Comparison of ENCODE assay signal across 21 cellular contexts in genomic region chr11:8442301-8442700, GRCh38.
DNase-seq lines count a peak whose midpoint lies in the region; ATAC-seq, FAIRE-seq and TF ChIP-seq lines count a peak whose summit lies in the region.
"Had no signal": no experiment of that assay in that cellular context is flagged by ENCODE, and none has a peak within 500 bp of the region (broad histone marks: within the 10 kb centered on the region; RNA-seq: fewer than 3 reads in every experiment).

No MANE protein-coding gene starts in this region.

- H3K9me3 ChIP-seq in A673 (ENCODE audit: low read depth, low read length, poor library complexity, severe bottlenecking) (no peaks in the 10 kb centered on the region), HUES64 (ENCODE audit: insufficient read depth, low read depth, low read length) (no peaks in the 10 kb centered on the region), H1 (ENCODE audit: insufficient read depth in 2 of 2, low read depth in 1 of 2, low read length in 1 of 2) (no peaks in the 10 kb centered on the region)
- H3K9me3 ChIP-seq: A549, lower lobe of right lung had no signal

- no peak overlapping the region for H3K4ac ChIP-seq in H1 (replicated peaks; ENCODE audit: insufficient read length, low read depth, low read length)

- H2BK120ac ChIP-seq in H1 (replicated peaks; ENCODE audit: low read depth, low read length) = no peak overlapping the region

- H3K27ac Mint-ChIP-seq in endothelial cell (ENCODE audit: unreplicated experiment) = no peak overlapping the region
- H3K27ac Mint-ChIP-seq: activated T-helper 17 cell treated with anti-CD3 and anti-CD28 coated beads, Interleukin-2, amount 50 U/mL, for 72 hours; naive thymus-derived CD4-positive, alpha-beta T cell; stimulated activated naive CD8-positive, alpha-beta T cell treated with anti-CD3 and anti-CD28 coated beads, Interleukin-15, amount 100 ng/mL, for 72 hours had no signal

- no peaks in the 10 kb centered on the region for H3K79me2 ChIP-seq in H1 (ENCODE audit: control insufficient read depth in 1 of 2, insufficient read depth in 2 of 2, low read length in 2 of 2)

- no peaks in the 10 kb centered on the region for H3K79me1 ChIP-seq in H1 (ENCODE audit: low read depth, low read length)

- POLR2A ChIA-PET in A673 (lab: Charles Lee; ENCODE audit: low non-redundant PET) = no interaction called here
- POLR2A ChIA-PET in H1 (lab: Charles Lee; ENCODE audit: partially characterized antibody) = no interaction called here

- no peak overlapping the region for H3K56ac ChIP-seq in H1 (replicated peaks; ENCODE audit: insufficient read length, low read depth, low read length)

- CTCF ChIA-PET in A673 (lab: Charles Lee) (no interaction called here), H1 (lab: Charles Lee; ENCODE audit: partially characterized antibody) (no interaction called here)

- H3K27ac ChIP-seq in A673 (ENCODE audit: low read depth, low read length, poor library complexity, severe bottlenecking) = no peak overlapping the region
- H3K27ac ChIP-seq in HUES64 (ENCODE audit: low read depth, low read length) = peak overlapping the region; percentile 13; the same call in 1 of the 2 replicates
- no peak overlapping the region for H3K27ac ChIP-seq in H1 (ENCODE audit: low read depth, low read length)
- H3K27ac ChIP-seq: A549, HL-60, KMS-11, lower lobe of right lung, VCaP had no signal

- H3K18ac ChIP-seq in H1 (ENCODE audit: extremely low read depth, low read length) = no peak overlapping the region

- H2BK12ac ChIP-seq in H1 (ENCODE audit: low read depth, low read length) = no peak overlapping the region

- H3K9ac ChIP-seq in HUES64 (ENCODE audit: low read depth, low read length) (peak overlapping the region; percentile 3; the same call in 1 of the 2 replicates), H1 (replicated peaks in 1 of 4; ENCODE audit: extremely low read depth in 1 of 4, low read depth in 3 of 4, low read length in 3 of 4) (no peak overlapping the region)
- H3K9ac ChIP-seq: KMS-11 had no signal

- H4K5ac ChIP-seq in H1 (ENCODE audit: insufficient read length, low read depth, low read length) = no peak overlapping the region

- H3K4me3 ChIP-seq in A673 (ENCODE audit: low read depth, low read length, poor library complexity, severe bottlenecking) = no peak overlapping the region
- H3K4me3 ChIP-seq in HUES64 (ENCODE audit: low read length) = no peak overlapping the region
- no peak overlapping the region for H3K4me3 ChIP-seq in H1 (ENCODE audit: extremely low read depth in 1 of 4, insufficient read depth in 2 of 4, low read depth in 3 of 4, low read length in 4 of 4)
- H3K4me3 ChIP-seq: A549, lower lobe of right lung had no signal

- no peak overlapping the region for H2AK5ac ChIP-seq in H1 (ENCODE audit: low read depth, low read length)

- H2BK5ac ChIP-seq in H1 (ENCODE audit: low read depth, low read length) = no peak overlapping the region

- intact Hi-C loops in A673 (cut with micrococcal nuclease; ENCODE audit: unreplicated experiment) = no loop called here

- no peak overlapping the region for H2BK20ac ChIP-seq in H1 (ENCODE audit: low read length)

- TF ChIP-seq POLR2A in H1 (IDR thresholded peaks at IDR 0.05; ENCODE audit: control extremely low read depth in 1 of 2, low read depth in 2 of 2, low read length in 2 of 2) = no peak

- no peak overlapping the region for H3K14ac ChIP-seq in H1 (ENCODE audit: insufficient read length)

- H3K23me2 ChIP-seq in H1 (ENCODE audit: low read depth, low read length) = no peaks in the 10 kb centered on the region

- H4K91ac ChIP-seq in H1 (replicated peaks; ENCODE audit: insufficient read length, low read length) = no peak overlapping the region

- no peak overlapping the region for H4K8ac ChIP-seq in H1 (ENCODE audit: extremely low read depth, insufficient read depth, low read length)

- TF ChIP-seq CTCF in A673 (conservative IDR thresholded peaks at IDR 0.05; ENCODE audit: low read depth, low read length) = no peak
- TF ChIP-seq CTCF in H1 (IDR thresholded peaks at IDR 0.05; ENCODE audit: control extremely low read depth in 1 of 3, insufficient read depth in 1 of 3, low read depth in 1 of 3, low read length in 3 of 3) = no peak
- TF ChIP-seq CTCF in endothelial cell (IDR thresholded peaks at IDR 0.05; ENCODE audit: unreplicated experiment) = no peak

- FAIRE-seq in H1 (lab: Jason Lieb, UNC) = no peak
- FAIRE-seq: A549 had no signal

- no peaks in the 10 kb centered on the region for H3K9me3 Mint-ChIP-seq in endothelial cell (ENCODE audit: unreplicated experiment)
- no peaks in the 10 kb centered on the region for H3K9me3 Mint-ChIP-seq in activated T-cell treated with anti-CD3 and anti-CD28 coated beads, Interleukin-2, amount 50 U/mL, for 4 hours
- H3K9me3 Mint-ChIP-seq: activated T-helper 17 cell treated with anti-CD3 and anti-CD28 coated beads, Interleukin-2, amount 50 U/mL, for 72 hours; naive thymus-derived CD4-positive, alpha-beta T cell; stimulated activated naive CD8-positive, alpha-beta T cell treated with anti-CD3 and anti-CD28 coated beads, Interleukin-15, amount 100 ng/mL, for 72 hours had no signal

- no peak overlapping the region for H3K4me3 Mint-ChIP-seq in endothelial cell (ENCODE audit: unreplicated experiment)
- no peak overlapping the region for H3K4me3 Mint-ChIP-seq in activated T-cell treated with anti-CD3 and anti-CD28 coated beads, Interleukin-2, amount 50 U/mL, for 4 hours
- H3K4me3 Mint-ChIP-seq: activated T-helper 17 cell treated with anti-CD3 and anti-CD28 coated beads, Interleukin-2, amount 50 U/mL, for 72 hours; naive thymus-derived CD4-positive, alpha-beta T cell; stimulated activated naive CD8-positive, alpha-beta T cell treated with anti-CD3 and anti-CD28 coated beads, Interleukin-15, amount 100 ng/mL, for 72 hours had no signal

- 53% methylated on average over 4 of the region's 4 CpGs for WGBS in HUES64
- WGBS in H1 (ENCODE audit: extremely low coverage in 1 of 2, insufficient coverage in 1 of 2, insufficient read length in 1 of 2, insufficient replicate concordance in 2 of 2, low coverage in 1 of 2, low lambda C conversion rate in 2 of 2, missing lambda C conversion rate in 1 of 2), 2 experiments = 72% methylated on average over 4 of the region's 4 CpGs; no CpG with 5 or more reads in 1 of the 2 experiments

- no TSS peak for BruUV-seq in A673 (replicated peaks; lab: Mats Ljungman, UMichigan)

- TF ChIP-seq EP300 in H1 (IDR thresholded peaks at IDR 0.05; ENCODE audit: borderline replicate concordance in 1 of 2, low read depth in 2 of 2, low read length in 2 of 2) = no peak

- H3K4me1 ChIP-seq in A673 (ENCODE audit: insufficient read depth, low read length, poor library complexity, severe bottlenecking) (no peaks in the 10 kb centered on the region), HUES64 (ENCODE audit: insufficient read depth, low read length) (peaks cover 10% of the 10 kb centered on the region; the same call in 1 of the 2 replicates), H1 (replicated peaks in 1 of 4; ENCODE audit: control insufficient read depth in 3 of 4, insufficient read depth in 4 of 4, low read length in 3 of 4) (no peaks in the 10 kb centered on the region)
- H3K4me1 ChIP-seq: A549, lower lobe of right lung had no signal

- H3K4me1 Mint-ChIP-seq in endothelial cell (ENCODE audit: unreplicated experiment) = peaks cover 3% of the 10 kb centered on the region
- H3K4me1 Mint-ChIP-seq in activated T-cell treated with anti-CD3 and anti-CD28 coated beads, Interleukin-2, amount 50 U/mL, for 4 hours (ENCODE audit: low read depth) = no peaks in the 10 kb centered on the region
- H3K4me1 Mint-ChIP-seq: activated T-helper 17 cell treated with anti-CD3 and anti-CD28 coated beads, Interleukin-2, amount 50 U/mL, for 72 hours; naive thymus-derived CD4-positive, alpha-beta T cell; stimulated activated naive CD8-positive, alpha-beta T cell treated with anti-CD3 and anti-CD28 coated beads, Interleukin-15, amount 100 ng/mL, for 72 hours had no signal

- no peaks in the 10 kb centered on the region for H4K20me1 ChIP-seq in H1 (replicated peaks in 1 of 2; ENCODE audit: control insufficient read depth in 1 of 2, insufficient read depth in 2 of 2, low read length in 2 of 2)

- H3K36me3 Mint-ChIP-seq in endothelial cell (ENCODE audit: low read depth, unreplicated experiment) = no peaks in the 10 kb centered on the region
- H3K36me3 Mint-ChIP-seq in activated T-cell treated with anti-CD3 and anti-CD28 coated beads, Interleukin-2, amount 50 U/mL, for 4 hours (ENCODE audit: insufficient read depth) = no peaks in the 10 kb centered on the region
- H3K36me3 Mint-ChIP-seq: naive thymus-derived CD4-positive, alpha-beta T cell had no signal

- DNase-seq in A673 (ENCODE audit: low spot score) (peak; percentile 57), NCI-H82 treated with DMSO at 0.1 percent for 48 hours (lab: John Stamatoyannopoulos, UW; ENCODE audit: unreplicated experiment) (peak; percentile 18), H1 (ENCODE audit: low read depth in 1 of 2, low spot score in 2 of 2) (no peak), endothelial cell (ENCODE audit: low spot score) (no peak), putamen (ENCODE audit: low spot score) (no peak)
- DNase-seq in activated effector memory CD4-positive, alpha-beta T cell treated with anti-CD3 and anti-CD28 coated beads, Interleukin-2, amount 50 U/mL, for 16 hours = no peak
- no peak for DNase-seq in activated T-cell treated with anti-CD3 and anti-CD28 coated beads, Interleukin-2, amount 50 U/mL, for 4 hours
- DNase-seq: central memory CD4-positive, alpha-beta T cell; DND-41; lower lobe of right lung; naive thymus-derived CD4-positive, alpha-beta T cell; NCI-H510A; stimulated activated CD4-positive, alpha-beta T cell treated with anti-CD3 and anti-CD28 coated beads, Interleukin-15, amount 100 ng/mL, for 24 hours; stimulated activated naive CD8-positive, alpha-beta T cell treated with anti-CD3 and anti-CD28 coated beads, Interleukin-15, amount 100 ng/mL, for 72 hours had no signal

- H3K36me3 ChIP-seq in A673 (ENCODE audit: insufficient read depth, low read length, poor library complexity, severe bottlenecking) = no peaks in the 10 kb centered on the region
- H3K36me3 ChIP-seq in HUES64 (ENCODE audit: insufficient read depth, low read length) = no peaks in the 10 kb centered on the region
- H3K36me3 ChIP-seq in H1 (ENCODE audit: control insufficient read depth in 2 of 4, insufficient read depth in 4 of 4, low read length in 3 of 4) = no peaks in the 10 kb centered on the region
- H3K36me3 ChIP-seq: lower lobe of right lung had no signal

- H3K4me2 ChIP-seq in H1 (ENCODE audit: insufficient read depth in 1 of 2, low read depth in 2 of 2, low read length in 2 of 2) = no peak overlapping the region
- H3K4me2 ChIP-seq: A549, KMS-11 had no signal

- no peaks in the 10 kb centered on the region for H3K27me3 Mint-ChIP-seq in endothelial cell (ENCODE audit: unreplicated experiment)
- peaks cover 4% of the 10 kb centered on the region for H3K27me3 Mint-ChIP-seq in activated T-cell treated with anti-CD3 and anti-CD28 coated beads, Interleukin-2, amount 50 U/mL, for 4 hours (ENCODE audit: low read depth)
- H3K27me3 Mint-ChIP-seq: stimulated activated naive CD8-positive, alpha-beta T cell treated with anti-CD3 and anti-CD28 coated beads, Interleukin-15, amount 100 ng/mL, for 72 hours had no signal

- H3K23ac ChIP-seq in H1 (ENCODE audit: insufficient read length) = no peak overlapping the region

- H2BK15ac ChIP-seq in H1 (ENCODE audit: low read length) = no peak overlapping the region

- H3K27me3 ChIP-seq in A673 (replicated peaks; ENCODE audit: insufficient read depth, low read depth, low read length, poor library complexity) (peaks cover under 1% of the 10 kb centered on the region), HUES64 (ENCODE audit: insufficient read depth, low read length) (no peaks in the 10 kb centered on the region), H1 (replicated peaks in 1 of 4; ENCODE audit: control insufficient read depth in 3 of 4, extremely low read depth in 1 of 4, insufficient read depth in 3 of 4, low read length in 3 of 4) (no peaks in the 10 kb centered on the region)

- no peak for TF ChIP-seq RAD21 in H1 (IDR thresholded peaks at IDR 0.05 in 1 of 2, conservative IDR thresholded peaks at IDR 0.05 in 1 of 2; ENCODE audit: low read depth in 2 of 2, low read length in 2 of 2)

- no peak overlapping the region for H2AFZ ChIP-seq in H1 (ENCODE audit: low read length)

- no peak for ATAC-seq in activated T-cell treated with anti-CD3 and anti-CD28 coated beads, Interleukin-2, amount 50 U/mL, for 4 hours
- ATAC-seq: A549; activated T-helper 17 cell treated with anti-CD3 and anti-CD28 coated beads, Interleukin-2, amount 50 U/mL, for 72 hours; lower lobe of right lung; naive thymus-derived CD4-positive, alpha-beta T cell; Panc1; stimulated activated naive CD8-positive, alpha-beta T cell treated with anti-CD3 and anti-CD28 coated beads, Interleukin-15, amount 100 ng/mL, for 72 hours had no signal

Comparison
In these comparisons a context has a peak if more than half of its experiments do, and no peak if none do; other contexts are left out.
1. DNase-seq: peak in A673 (single experiment) and NCI-H82 treated with DMSO at 0.1 percent for 48 hours (single experiment); none in H1 (0 of 2), endothelial cell (single experiment), activated effector memory CD4-positive, alpha-beta T cell treated with anti-CD3 and anti-CD28 coated beads, Interleukin-2, amount 50 U/mL, for 16 hours (single experiment), activated T-cell treated with anti-CD3 and anti-CD28 coated beads, Interleukin-2, amount 50 U/mL, for 4 hours (single experiment) and putamen (single experiment).